ENCODE assay signal across 8 cellular contexts in the genomic region with DNA sequence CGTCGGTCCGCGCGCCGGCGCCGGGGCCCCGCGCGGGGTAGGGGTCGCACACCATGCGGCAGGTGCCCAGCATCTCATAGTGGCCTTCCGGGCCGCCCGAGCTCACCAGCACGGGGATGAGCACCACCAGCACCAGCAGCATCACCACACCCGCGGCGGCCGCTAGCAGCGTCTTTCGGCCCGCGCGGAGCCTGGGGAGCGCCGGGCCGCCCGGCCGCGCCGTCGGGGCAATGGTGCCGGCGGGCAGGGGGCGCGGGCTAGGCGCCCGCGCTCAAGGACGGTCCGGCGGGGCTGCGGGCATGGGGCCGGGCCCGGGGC. TPM values are rescaled to one million over a fixed set of nuclear protein-coding genes. Genes with fewer than 3 reads are reported as not detected.
A peak's percentile ranks its signal among the peaks of the same experiment; 100 is the strongest.
DNase-seq lines count a peak whose midpoint lies in the region; ATAC-seq and TF ChIP-seq lines count a peak whose summit lies in the region.

No MANE protein-coding gene starts in this region.

- intact Hi-C loops in body of pancreas (cut with DNase I), result no loop called here

- H2AFZ ChIP-seq in DND-41 (ENCODE audit: low read depth, low read length) (no peak overlapping the region), neuron (ENCODE audit: low read depth, low read length) (peak overlapping the region; percentile 38)

- 1% methylated on average over 46 of the region's 47 CpGs; no CpG with 5 or more reads in 1 of the 2 donors for WGBS in body of pancreas, 2 donors

- H3K27me3 ChIP-seq in DND-41 (ENCODE audit: insufficient read depth, low read length, poor library complexity) (peaks cover 41% of the 10 kb centered on the region), H7 (ENCODE audit: control insufficient read depth, insufficient read depth, low read length) (peaks cover 55% of the 10 kb centered on the region), body of pancreas (peaks cover 0 to 23% of the 10 kb centered on the region in 2 donors), neuron (ENCODE audit: insufficient read depth, low read length) (peaks cover 65% of the 10 kb centered on the region), SJCRH30 (peaks cover 14% of the 10 kb centered on the region; the same call in 1 of the 2 replicates)

- H3K36me3 ChIP-seq in DND-41 (ENCODE audit: insufficient read depth, low read length) (no peaks in the 10 kb centered on the region), H7 (replicated peaks; ENCODE audit: control insufficient read depth, insufficient read depth, low read length) (no peaks in the 10 kb centered on the region), body of pancreas (replicated peaks in 1 of 2; ENCODE audit: insufficient read depth in 1 of 2, low read depth in 2 of 2) (no peaks in the 10 kb centered on the region), neuron (ENCODE audit: insufficient read depth, low read length) (no peaks in the 10 kb centered on the region), SJCRH30 (no peaks in the 10 kb centered on the region)

- TF ChIP-seq CTCF in DND-41 (IDR thresholded peaks at IDR 0.05; ENCODE audit: borderline replicate concordance, extremely low read depth, low read length, poor library complexity, severe bottlenecking) (no peak), body of pancreas (IDR thresholded peaks at IDR 0.05) (no peak)

- H3K79me2 ChIP-seq in DND-41 (ENCODE audit: insufficient read depth, low read length), result no peaks in the 10 kb centered on the region

- TF ChIP-seq POLR2A in body of pancreas (IDR thresholded peaks at IDR 0.05), result no peak

- H3K9ac ChIP-seq in DND-41 (ENCODE audit: low read depth, low read length), result no peak overlapping the region

- no peak overlapping the region for H3K27ac ChIP-seq in DND-41 (ENCODE audit: low read length)
- H3K27ac ChIP-seq in body of pancreas, result no peak overlapping the region
- H3K27ac ChIP-seq in SJCRH30, result no peak overlapping the region

- peak overlapping the region; percentile 93 for H3K4me2 ChIP-seq in DND-41 (ENCODE audit: insufficient read depth, low read length)

- H3K9me3 ChIP-seq in DND-41 (ENCODE audit: insufficient read depth, low read length, severe bottlenecking) (no peaks in the 10 kb centered on the region), body of pancreas (no peaks in the 10 kb centered on the region), neuron (ENCODE audit: low read length) (peaks cover 2% of the 10 kb centered on the region), SJCRH30 (replicated peaks) (no peaks in the 10 kb centered on the region)

- H3K4me3 ChIP-seq in DND-41 (ENCODE audit: low read depth in 1 of 2, low read length in 2 of 2), result no peak overlapping the region; a peak in 1 of 4 replicates
- peak overlapping the region; percentile 44 for H3K4me3 ChIP-seq in H7 (ENCODE audit: insufficient read depth, low read depth, low read length)
- H3K4me3 ChIP-seq in body of pancreas, result no peak overlapping the region
- H3K4me3 ChIP-seq in neuron (ENCODE audit: low read length), result peak overlapping the region; percentile 22
- H3K4me3 ChIP-seq in SJCRH30, result no peak overlapping the region

- no peak for ATAC-seq in DND-41 (ENCODE audit: insufficient read depth, low read depth)
- peak; percentile 18 for ATAC-seq in body of pancreas
- ATAC-seq in GM19395 (IDR thresholded peaks at IDR 0.05; ENCODE audit: unreplicated experiment), result no peak

- H3K4me1 ChIP-seq in DND-41 (ENCODE audit: insufficient read depth, low read length) (peaks cover 9% of the 10 kb centered on the region), body of pancreas (peaks cover 26% of the 10 kb centered on the region), neuron (ENCODE audit: insufficient read depth, low read length) (peaks cover 15% of the 10 kb centered on the region), SJCRH30 (peaks cover 8% of the 10 kb centered on the region; the same call in 1 of the 2 replicates)

- DNase-seq in DND-41 (no peak), H7 (no peak), body of pancreas (no peak), SJCRH30 (no peak), C1 segment of cervical spinal cord (lab: John Stamatoyannopoulos, UW) (no peak), T-helper 2 cell (no peak)

- peaks cover 3% of the 10 kb centered on the region; the same call in 1 of the 2 replicates for H4K20me1 ChIP-seq in DND-41 (ENCODE audit: insufficient read depth, low read length)

RNA-seq across cellular contexts. Expression of a gene that starts 0.2 kb away (rescaled TPM):
- 12.7 and 17.3 TPM in 2 replicates for total RNA-seq in H7 (2014; rRNA removed; shearing (Covaris generic))
- 1 to 10 TPM; 2.3 to 2.9 TPM for total RNA-seq in body of pancreas
- 0.08 and 0.10 TPM in 2 replicates for total RNA-seq in SJCRH30 (2014; rRNA removed; shearing (Covaris generic))

RNA-seq across cellular contexts. Expression of a gene that starts 20.3 kb away (rescaled TPM):
- 17.9 and 20.4 TPM in 2 replicates for total RNA-seq in H7 (2014; rRNA removed; shearing (Covaris generic))
- total RNA-seq in body of pancreas, result under 1 TPM in 1 of 2 donors, not detected in 1; 0.26 TPM
- total RNA-seq in SJCRH30 (2014; rRNA removed; shearing (Covaris generic)), result 31.0 and 36.3 TPM in 2 replicates

RNA-seq across cellular contexts. Expression of a gene that starts 52.6 kb away (rescaled TPM):
- 0.10 and 0.85 TPM in 2 replicates for total RNA-seq in H7 (2014; rRNA removed; shearing (Covaris generic))
- total RNA-seq in body of pancreas, result 1 to 10 TPM; 2.0 to 7.0 TPM
- 0.14 TPM in 1 of 2 replicates, not detected in the other for total RNA-seq in SJCRH30 (2014; rRNA removed; shearing (Covaris generic))

Comparison
In these comparisons a context has a peak if more than half of its experiments do, and no peak if none do; other contexts are left out.
1. H3K4me3 ChIP-seq: peak in H7 (single experiment) and neuron (single experiment); none in DND-41 (0 of 2), body of pancreas (0 of 2) and SJCRH30 (single experiment).
2. RNA of a gene that starts 20.3 kb away (total RNA-seq): 31.0 to 36.3 TPM in SJCRH30 and 17.9 to 20.4 TPM in H7; 0.26 TPM in body of pancreas; every median in the first group is over 10 times any median in the second.